12 cellular contexts compared by ENCODE assay signal in the genomic region with DNA sequence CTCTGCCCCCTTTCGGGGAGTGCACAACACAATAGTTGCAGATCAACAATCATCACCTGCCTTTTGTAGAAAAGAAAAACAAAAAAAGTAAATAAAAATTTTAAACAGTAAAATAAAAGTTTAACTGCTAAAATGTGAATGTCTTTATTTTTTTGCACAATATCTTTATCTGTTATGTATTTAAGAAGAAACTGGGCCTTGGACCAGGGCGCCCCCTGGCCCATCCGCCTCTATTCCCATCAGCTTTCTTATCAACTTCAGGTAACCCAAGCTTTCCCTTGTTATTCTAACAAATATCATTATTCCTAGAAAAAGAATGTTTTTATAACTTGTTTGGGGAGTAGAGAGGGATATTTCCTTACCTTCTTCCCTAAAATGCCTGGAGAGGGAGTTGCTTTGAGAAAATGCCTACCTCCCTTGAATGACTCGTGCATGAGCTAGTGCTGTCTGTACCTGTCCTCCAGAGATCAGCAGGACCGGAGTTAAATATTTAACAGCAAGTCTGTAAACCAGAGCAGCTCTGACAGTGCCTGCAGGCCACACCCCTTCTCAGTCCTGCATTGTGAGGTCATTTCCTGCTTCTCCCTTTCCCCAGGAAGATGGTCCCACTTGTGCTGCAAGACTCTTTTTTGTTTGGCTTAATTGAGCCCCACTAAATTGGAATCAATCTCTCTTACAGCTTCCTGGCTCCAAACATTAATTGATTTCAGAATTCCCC.
DNase-seq lines count a peak whose midpoint lies in the region; ATAC-seq and TF ChIP-seq lines count a peak whose summit lies in the region.
"Had no signal": no experiment of that assay in that cellular context is flagged by ENCODE, and none has a peak within 500 bp of the region (broad histone marks: within the 10 kb centered on the region; RNA-seq: fewer than 3 reads in every experiment).

No MANE protein-coding gene starts in this region.

- no peaks in the 10 kb centered on the region for H3K79me2 ChIP-seq in mammary epithelial cell (ENCODE audit: insufficient read depth, low read length)

- H2AFZ ChIP-seq in mammary epithelial cell (ENCODE audit: low read depth, low read length): peak overlapping the region; percentile 72

- intact Hi-C loops in mammary epithelial cell (cut with micrococcal nuclease): no loop called here

- H3K27ac ChIP-seq in mammary epithelial cell (ENCODE audit: insufficient read depth, low read depth, low read length): peak overlapping the region; percentile 64

- peak; percentile 30 for DNase-seq in DMS53 treated with DMSO at 0.1 percent for 48 hours (lab: John Stamatoyannopoulos, UW; ENCODE audit: unreplicated experiment)
- DNase-seq in Jurkat, Clone E6-1 (ENCODE audit: low read depth, low spot score): peak; percentile 20
- peak; percentile 75 for DNase-seq in mammary epithelial cell
- DNase-seq in lung microvascular endothelial cell (ENCODE audit: low read depth in 2 of 2): peak; percentile 7 to 57
- no peak for DNase-seq in inferior parietal cortex (ENCODE audit: extremely low spot score)
- DNase-seq: activated CD4-positive, alpha-beta T cell treated with anti-CD3 and anti-CD28 coated beads, Interleukin-2, amount 50 U/mL, for 48 hours; aorta; hypothalamus; MM.1S had no signal

- dilution Hi-C loops in mammary epithelial cell (cut with HindIII; ENCODE audit: low sequenced_read_pairs): no loop called here

- 69% methylated on average over 5 of the region's 5 CpGs for WGBS in mammary epithelial cell (ENCODE audit: low coverage, missing lambda C conversion rate)

- ATAC-seq in HG02588 (IDR thresholded peaks at IDR 0.05; ENCODE audit: unreplicated experiment) (no peak), GM19463 (IDR thresholded peaks at IDR 0.05; ENCODE audit: unreplicated experiment) (no peak), GM19324 (IDR thresholded peaks at IDR 0.05; ENCODE audit: low FRiP score, unreplicated experiment) (no peak)

- H3K9me3 ChIP-seq in mammary epithelial cell (replicated peaks; ENCODE audit: insufficient read depth, low read length): no peaks in the 10 kb centered on the region

- peaks cover 15% of the 10 kb centered on the region for H3K4me1 ChIP-seq in mammary epithelial cell (ENCODE audit: insufficient read depth, low read length)

- H4K20me1 ChIP-seq in mammary epithelial cell (ENCODE audit: insufficient read depth, low read length): no peaks in the 10 kb centered on the region

- peak in 1 of 2 donors; percentile 16 for TF ChIP-seq CTCF in mammary epithelial cell (conservative IDR thresholded peaks at IDR 0.05 in 1 of 2, IDR thresholded peaks at IDR 0.05 in 1 of 2; ENCODE audit: extremely low read depth in 1 of 2, insufficient read depth in 1 of 2, low read depth in 1 of 2, low read length in 2 of 2)

- in situ Hi-C loops in mammary epithelial cell (cut with MboI; ENCODE audit: low sequenced_read_pairs in 2 of 2): no loop called here

- H3K9ac ChIP-seq in mammary epithelial cell (ENCODE audit: insufficient read depth, low read length): no peak overlapping the region

- CTCF ChIA-PET in mammary epithelial cell (lab: Charles Lee; ENCODE audit: low non-redundant PET): interaction anchor here (0.6 kb wide), 1 partner anchor 88 kb away, joined by 3 read pairs; no protein-coding TSS in a partner anchor

- no peak overlapping the region for H3K4me3 ChIP-seq in Jurkat, Clone E6-1 (ENCODE audit: low read length)
- no peak overlapping the region for H3K4me3 ChIP-seq in mammary epithelial cell (replicated peaks in 1 of 3; ENCODE audit: insufficient read depth in 1 of 3, low read depth in 2 of 3, low read length in 3 of 3)

- H3K27me3 ChIP-seq in mammary epithelial cell (ENCODE audit: insufficient read depth, low read length): no peaks in the 10 kb centered on the region

- H3K4me2 ChIP-seq in mammary epithelial cell (ENCODE audit: insufficient read depth, low read depth, low read length): no peak overlapping the region

- peaks cover 7% of the 10 kb centered on the region for H3K36me3 ChIP-seq in mammary epithelial cell (ENCODE audit: insufficient read depth, low read length)

- BruUV-seq in mammary epithelial cell (replicated peaks; lab: Mats Ljungman, UMichigan): no TSS peak
